In the genomic region with DNA sequence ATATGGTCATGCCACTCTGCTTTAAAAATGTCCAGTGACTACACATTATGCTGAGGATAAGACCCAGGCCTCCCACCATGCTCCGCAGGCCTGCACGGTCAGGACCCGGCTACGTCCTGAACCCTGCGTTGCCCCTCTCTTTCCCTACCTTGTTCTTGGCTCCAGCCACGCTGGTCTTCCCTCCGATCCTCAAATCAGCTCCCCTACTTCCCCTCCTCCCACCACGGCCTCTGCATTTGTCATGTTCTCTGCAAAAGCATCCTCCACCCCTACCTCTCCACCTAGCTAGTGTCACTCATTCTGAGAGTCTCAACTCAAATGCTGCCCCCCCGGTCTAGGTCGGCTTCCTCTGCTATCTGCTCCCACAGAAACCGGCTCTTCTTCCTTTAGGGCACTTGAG, we compare ENCODE assay signal across 29 cellular contexts. TPM values are rescaled to one million over a fixed set of nuclear protein-coding genes. Genes with fewer than 3 reads are reported as not detected.
A peak's percentile ranks its signal among the peaks of the same experiment; 100 is the strongest.
DNase-seq lines count a peak whose midpoint lies in the region; ATAC-seq and TF ChIP-seq lines count a peak whose summit lies in the region.
"Had no signal": no experiment of that assay in that cellular context is flagged by ENCODE, and none has a peak within 500 bp of the region (broad histone marks: within the 10 kb centered on the region; RNA-seq: fewer than 3 reads in every experiment).

No MANE protein-coding gene starts in this region.

- intact Hi-C loops in esophagus muscularis mucosa (cut with DNase I) (no loop called here), gastrocnemius medialis (cut with DNase I; ENCODE audit: low total_unique reads) (no loop called here), vagina (cut with DNase I) (no loop called here), CD14-positive monocyte (cut with micrococcal nuclease) (no loop called here)

- peaks cover 0 to 2% (median 0%) of the 10 kb centered on the region in 3 donors for H3K27me3 Mint-ChIP-seq in CD14-positive monocyte (ENCODE audit: low read depth in 3 of 3)
- H3K27me3 Mint-ChIP-seq: stimulated activated naive CD8-positive, alpha-beta T cell treated with anti-CD3 and anti-CD28 coated beads, Interleukin-15, amount 100 ng/mL, for 72 hours had no signal

- H3K27ac ChIP-seq in esophagus muscularis mucosa (replicated peaks in 1 of 4) (peak overlapping the region in 3 of 4 donors; percentile 55 to 86 (median 70)), gastrocnemius medialis (peak overlapping the region; percentile 88 to 99 (median 94)), vagina (peak overlapping the region; percentile 94)
- H3K27ac ChIP-seq: brain microvascular endothelial cell, C4-2B, SJSA1 had no signal

- H3K36me3 ChIP-seq in esophagus muscularis mucosa (peaks cover 53 to 99% (median 97%) of the 10 kb centered on the region in 4 donors), gastrocnemius medialis (peaks cover 3 to 85% of the 10 kb centered on the region in 2 donors), vagina (peaks cover 0 to 78% of the 10 kb centered on the region in 2 donors)

- no peak for TF ChIP-seq EP300 in esophagus muscularis mucosa (IDR thresholded peaks at IDR 0.05)

- TF ChIP-seq POLR2A in esophagus muscularis mucosa (IDR thresholded peaks at IDR 0.05; ENCODE audit: low read depth) = no peak
- TF ChIP-seq POLR2A in gastrocnemius medialis (IDR thresholded peaks at IDR 0.05) = no peak
- no peak for TF ChIP-seq POLR2A in vagina (IDR thresholded peaks at IDR 0.05)

- no peak for TF ChIP-seq CTCF in esophagus muscularis mucosa (IDR thresholded peaks at IDR 0.05)
- no peak for TF ChIP-seq CTCF in gastrocnemius medialis (IDR thresholded peaks at IDR 0.05 in 4 of 5, conservative IDR thresholded peaks at IDR 0.05 in 1 of 5)
- TF ChIP-seq CTCF in vagina (IDR thresholded peaks at IDR 0.05) = no peak
- no peak for TF ChIP-seq CTCF in CD14-positive monocyte (IDR thresholded peaks at IDR 0.05)

- H3K27me3 ChIP-seq in esophagus muscularis mucosa = no peaks in the 10 kb centered on the region
- no peaks in the 10 kb centered on the region for H3K27me3 ChIP-seq in gastrocnemius medialis
- no peaks in the 10 kb centered on the region for H3K27me3 ChIP-seq in vagina
- H3K27me3 ChIP-seq: brain microvascular endothelial cell, SJSA1, tibial artery had no signal

- H3K4me1 ChIP-seq in esophagus muscularis mucosa (peaks cover 20 to 48% (median 38%) of the 10 kb centered on the region in 4 donors), gastrocnemius medialis (peaks cover 32 to 35% of the 10 kb centered on the region in 2 donors), vagina (peaks cover 37% of the 10 kb centered on the region)
- H3K4me1 ChIP-seq: SJSA1 had no signal

- in situ Hi-C loops in gastrocnemius medialis (cut with MboI; ENCODE audit: low sequenced_read_pairs in 4 of 4) = no loop called here

- DNase-seq in activated naive CD4-positive, alpha-beta T cell treated with anti-CD3 and anti-CD28 coated beads, Interleukin-2, amount 50 U/mL, for 72 hours (ENCODE audit: low spot score in 2 of 2) = no peak
- DNase-seq in activated naive CD4-positive, alpha-beta T cell (lab: John Stamatoyannopoulos, UW) = no peak
- DNase-seq in esophagus muscularis mucosa (ENCODE audit: extremely low spot score) (no peak), gastrocnemius medialis (peak in 1 of 2 donors; percentile 21), vagina (ENCODE audit: extremely low spot score in 2 of 2) (no peak), CD14-positive monocyte (ENCODE audit: low spot score) (no peak), DMS153 treated with DMSO at 0.1 percent for 48 hours (lab: John Stamatoyannopoulos, UW; ENCODE audit: unreplicated experiment) (no peak)
- DNase-seq: activated CD4-positive, alpha-beta T cell treated with anti-CD3 and anti-CD28 coated beads, Interleukin-2, amount 50 U/mL, for 1 hour; activated CD4-positive, CD25-positive, alpha-beta regulatory T cell; activated naive CD4-positive, alpha-beta T cell treated with Interleukin-2 at 50 U/mL for 16 hours; activated T-cell treated with anti-CD3 and anti-CD28 coated beads, Interleukin-2, amount 50 U/mL, for 48 hours; amygdala; brain microvascular endothelial cell; DMS79; hippocampal formation; MM.1S; NCI-H1105 treated with DMSO at 0.1 percent for 48 hours; NCI-H1930; NCI-H510A treated with DMSO at 0.1 percent for 48 hours; retina; RPMI8226; small intestine; stimulated activated naive CD8-positive, alpha-beta T cell treated with anti-CD3 and anti-CD28 coated beads, Interleukin-15, amount 100 ng/mL, for 72 hours; tibial artery had no signal

- ATAC-seq in activated naive CD4-positive, alpha-beta T cell treated with anti-CD3 and anti-CD28 coated beads, Interleukin-2, amount 50 U/mL, for 72 hours = no peak
- ATAC-seq in gastrocnemius medialis (no peak), GM21529 (IDR thresholded peaks at IDR 0.05; ENCODE audit: unreplicated experiment) (no peak)
- ATAC-seq: stimulated activated naive CD8-positive, alpha-beta T cell treated with anti-CD3 and anti-CD28 coated beads, Interleukin-15, amount 100 ng/mL, for 72 hours had no signal

- H3K9me3 Mint-ChIP-seq in activated naive CD4-positive, alpha-beta T cell treated with anti-CD3 and anti-CD28 coated beads, Interleukin-2, amount 50 U/mL, for 72 hours = no peaks in the 10 kb centered on the region
- H3K9me3 Mint-ChIP-seq in CD14-positive monocyte = peaks cover 0 to 1% (median 0%) of the 10 kb centered on the region in 7 donors
- H3K9me3 Mint-ChIP-seq: nephron; stimulated activated naive CD8-positive, alpha-beta T cell treated with anti-CD3 and anti-CD28 coated beads, Interleukin-15, amount 100 ng/mL, for 72 hours had no signal

- no peaks in the 10 kb centered on the region for H3K4me1 Mint-ChIP-seq in CD14-positive monocyte
- H3K4me1 Mint-ChIP-seq: nephron; stimulated activated naive CD8-positive, alpha-beta T cell treated with anti-CD3 and anti-CD28 coated beads, Interleukin-15, amount 100 ng/mL, for 72 hours had no signal

- WGBS in esophagus muscularis mucosa = 96% methylated on average over 11 of the region's 11 CpGs

- H3K27ac Mint-ChIP-seq in activated naive CD4-positive, alpha-beta T cell treated with anti-CD3 and anti-CD28 coated beads, Interleukin-2, amount 50 U/mL, for 72 hours = peak overlapping the region; percentile 7 to 8
- H3K27ac Mint-ChIP-seq in CD14-positive monocyte = peak overlapping the region in 2 of 7 donors; percentile 15 to 28
- H3K27ac Mint-ChIP-seq: nephron; stimulated activated naive CD8-positive, alpha-beta T cell treated with anti-CD3 and anti-CD28 coated beads, Interleukin-15, amount 100 ng/mL, for 72 hours had no signal

- H3K9me3 ChIP-seq in esophagus muscularis mucosa (no peaks in the 10 kb centered on the region), gastrocnemius medialis (no peaks in the 10 kb centered on the region), vagina (no peaks in the 10 kb centered on the region)
- H3K9me3 ChIP-seq: SJSA1, tibial artery had no signal

- H3K4me3 Mint-ChIP-seq in CD14-positive monocyte = no peak overlapping the region
- H3K4me3 Mint-ChIP-seq: nephron had no signal

- H3K36me3 Mint-ChIP-seq in activated naive CD4-positive, alpha-beta T cell treated with anti-CD3 and anti-CD28 coated beads, Interleukin-2, amount 50 U/mL, for 72 hours = peaks cover 25 to 66% of the 10 kb centered on the region in 2 donors
- peaks cover 93 to 100% of the 10 kb centered on the region in 2 donors for H3K36me3 Mint-ChIP-seq in CD14-positive monocyte

- H3K4me3 ChIP-seq in esophagus muscularis mucosa (no peak overlapping the region), gastrocnemius medialis (no peak overlapping the region), vagina (no peak overlapping the region)
- H3K4me3 ChIP-seq: SJSA1, tibial artery had no signal

RNA-seq across cellular contexts. Expression of a gene that starts 11.2 kb away (rescaled TPM):
- total RNA-seq in activated naive CD4-positive, alpha-beta T cell treated with anti-CD3 and anti-CD28 coated beads, Interleukin-2, amount 50 U/mL, for 72 hours = under 1 TPM in 1 of 2 donors, not detected in 1; 0.23 TPM
- total RNA-seq in esophagus muscularis mucosa (1,000 to 10,000 TPM; 1,165 to 3,724 (median 1,939) TPM), gastrocnemius medialis (1,000 to 10,000 TPM in 1 of 4 donors, 100 to 1,000 TPM in 3; 504 to 1,227 (median 655) TPM), vagina (3,069 TPM)
- 1 to 10 TPM; 3.5 to 3.8 TPM for polyA plus RNA-seq in CD14-positive monocyte
- total RNA-seq: A172 had no signal

RNA-seq across cellular contexts. Expression of a gene that starts 49.3 kb away (rescaled TPM):
- total RNA-seq in activated naive CD4-positive, alpha-beta T cell treated with anti-CD3 and anti-CD28 coated beads, Interleukin-2, amount 50 U/mL, for 72 hours = 100 to 1,000 TPM; 221 to 276 TPM
- total RNA-seq in esophagus muscularis mucosa (100 to 1,000 TPM in 3 of 4 donors, 10 to 100 TPM in 1; 91.4 to 136 (median 114) TPM), gastrocnemius medialis (100 to 1,000 TPM; 112 to 228 (median 188) TPM), vagina (92.6 TPM)
- 10 to 100 TPM; 30.8 to 46.4 TPM for polyA plus RNA-seq in CD14-positive monocyte

Comparison
In these comparisons a context has a peak if more than half of its experiments do, and no peak if none do; other contexts are left out.
1. RNA of a gene that starts 11.2 kb away (total RNA-seq): 3,069 TPM in vagina (single experiment), 1,165 to 3,724 TPM in esophagus muscularis mucosa and 504 to 1,227 TPM in gastrocnemius medialis; 0.23 TPM in activated naive CD4-positive, alpha-beta T cell treated with anti-CD3 and anti-CD28 coated beads, Interleukin-2, amount 50 U/mL, for 72 hours; every median in the first group is over 100 times any median in the second.
2. Peak in every context shown above with its lines, with median percentiles within 50 percentile points of each other: H3K27ac ChIP-seq.